Comparison of ENCODE assay signal across 29 cellular contexts in genomic region chr6:115891704-115892225, GRCh38.
DNase-seq lines count a peak whose midpoint lies in the region; ATAC-seq, FAIRE-seq and TF ChIP-seq lines count a peak whose summit lies in the region.
"Had no signal": no experiment of that assay in that cellular context is flagged by ENCODE, and none has a peak within 500 bp of the region (broad histone marks: within the 10 kb centered on the region; RNA-seq: fewer than 3 reads in every experiment).

No MANE protein-coding gene starts in this region.

- no peak overlapping the region for H3K14ac ChIP-seq in IMR-90 (replicated peaks; ENCODE audit: low read depth, low read length)

- WGBS in IMR-90 (ENCODE audit: extremely low coverage in 2 of 2, insufficient read length in 1 of 2), 2 experiments: no CpG with 5 or more reads among the region's 3 CpGs

- no peak overlapping the region for H3K27ac ChIP-seq in IMR-90 (ENCODE audit: insufficient read depth, low read length)

- no peak overlapping the region for H4K5ac ChIP-seq in IMR-90 (ENCODE audit: low read depth, low read length)

- no peak overlapping the region for H2AK9ac ChIP-seq in IMR-90 (replicated peaks; ENCODE audit: low read depth, low read length, poor library complexity)

- H2BK5ac ChIP-seq in IMR-90 (ENCODE audit: low read depth, low read length, poor library complexity, severe bottlenecking): no peak overlapping the region

- H2AFZ ChIP-seq in IMR-90 (replicated peaks; ENCODE audit: low read length, poor library complexity): no peak overlapping the region

- TF ChIP-seq CTCF in IMR-90 (conservative IDR thresholded peaks at IDR 0.05; ENCODE audit: low read depth, low read length) (no peak), HFFc6 (IDR thresholded peaks at IDR 0.05) (no peak)

- H3K4me3 Mint-ChIP-seq in HFFc6: no peak overlapping the region
- H3K4me3 Mint-ChIP-seq: CD14-positive monocyte; CD8-positive, alpha-beta memory T cell; T-helper 1 cell treated with Interleukin-12 subunit alpha and Interleukin-12 subunit beta and Interleukin-4 antibody, amounts not matched to agents 30 μg/mL and 1 μg/mL, for 36 hours had no signal

- no peak overlapping the region for H2AK5ac ChIP-seq in IMR-90 (ENCODE audit: low read depth, low read length)

- no peak for ATAC-seq in IMR-90 (ENCODE audit: low read depth)
- no peak for ATAC-seq in HG02973 (IDR thresholded peaks at IDR 0.05; ENCODE audit: unreplicated experiment)
- ATAC-seq in GM19463 (IDR thresholded peaks at IDR 0.05; ENCODE audit: unreplicated experiment): no peak
- ATAC-seq: HepG2, K562 had no signal

- H3K27me3 ChIP-seq in IMR-90 (ENCODE audit: control insufficient read depth, insufficient read depth, low read length): no peaks in the 10 kb centered on the region
- H3K27me3 ChIP-seq: BE2C, MG63 had no signal

- peak; percentile 1 for DNase-seq in Caki2 (ENCODE audit: low read depth)
- no peak for DNase-seq in GM19239 (ENCODE audit: insufficient read length, low spot score)
- DNase-seq in IMR-90: no peak
- DNase-seq in RPMI7951 (ENCODE audit: low read depth): peak; percentile 79
- no peak for DNase-seq in stimulated activated CD4-positive, alpha-beta T cell treated with anti-CD3 and anti-CD28 coated beads, Interleukin-4, amount 100 ng/mL, for 1 hour
- DNase-seq in HFFc6: no peak
- DNase-seq: 8988T; BE2C; CD8-positive, alpha-beta memory T cell; DMS153; DND-41; GOT3; NCI-H1105 treated with DMSO at 0.1 percent for 48 hours; NCI-H146; NCI-H1930; NCI-H2107; NCI-H446; NCI-H524 treated with DMSO at 0.1 percent for 48 hours; NCI-H774; SHP77 treated with DMSO at 0.1 percent for 48 hours; T-helper 9 cell had no signal

- no peak overlapping the region for H3K23ac ChIP-seq in IMR-90 (ENCODE audit: low read depth, low read length)

- no peak overlapping the region for H4K91ac ChIP-seq in IMR-90 (ENCODE audit: insufficient read depth, low read depth, low read length)

- no TSS peak for BruUV-seq in IMR-90 (replicated peaks; lab: Mats Ljungman, UMichigan)

- POLR2A ChIA-PET in IMR-90 (lab: Charles Lee; ENCODE audit: unreplicated experiment): no interaction called here

- no peak for TF ChIP-seq POLR2A in IMR-90 (IDR thresholded peaks at IDR 0.05; ENCODE audit: low read depth, low read length)

- H3K4me2 ChIP-seq in IMR-90 (ENCODE audit: low read depth, low read length): no peak overlapping the region

- H3K4ac ChIP-seq in IMR-90 (ENCODE audit: low read depth, low read length): no peak overlapping the region

- H3K9me3 Mint-ChIP-seq in HFFc6: no peaks in the 10 kb centered on the region
- H3K9me3 Mint-ChIP-seq: CD8-positive, alpha-beta memory T cell; T-helper 1 cell treated with Interleukin-12 subunit alpha and Interleukin-12 subunit beta and Interleukin-4 antibody, amounts not matched to agents 30 μg/mL and 1 μg/mL, for 36 hours had no signal

- no peaks in the 10 kb centered on the region for H3K79me1 ChIP-seq in IMR-90 (ENCODE audit: low read depth in 1 of 2, low read length in 2 of 2)

- H2BK15ac ChIP-seq in IMR-90 (ENCODE audit: low read depth, low read length): no peak overlapping the region

- no peaks in the 10 kb centered on the region for H3K36me3 ChIP-seq in IMR-90 (ENCODE audit: control insufficient read depth, insufficient read depth, low read length)
- H3K36me3 ChIP-seq: BE2C, HAP-1, MG63 had no signal

- dilution Hi-C loops in IMR-90 (cut with HindIII; ENCODE audit: low sequenced_read_pairs, unreplicated experiment): no loop called here

- no peak overlapping the region for H2BK120ac ChIP-seq in IMR-90 (ENCODE audit: low read depth, low read length)

- in situ Hi-C loops in Caki2 (cut with HindIII; ENCODE audit: low pct_unique_long_range_greater_than_20kb, low sequenced_read_pairs) (no loop called here), IMR-90 (cut with MboI; ENCODE audit: low sequenced_read_pairs) (loop anchor here (10.0 kb wide), 1 partner anchor 1147 kb away; no protein-coding TSS in a partner anchor)

- TF ChIP-seq RAD21 in IMR-90 (IDR thresholded peaks at IDR 0.05; ENCODE audit: low read length): no peak

- no peak overlapping the region for H4K8ac ChIP-seq in IMR-90 (ENCODE audit: low read depth in 2 of 2, low read length in 2 of 2)

- H4K20me1 ChIP-seq in IMR-90 (ENCODE audit: insufficient read depth, low read length): no peaks in the 10 kb centered on the region

- H3K56ac ChIP-seq in IMR-90 (ENCODE audit: extremely low read depth, insufficient read depth, low read length): no peak overlapping the region

- no peaks in the 10 kb centered on the region for H3K36me3 Mint-ChIP-seq in HFFc6 (ENCODE audit: low read depth)
- H3K36me3 Mint-ChIP-seq: CD14-positive monocyte; CD8-positive, alpha-beta memory T cell had no signal

- CTCF ChIA-PET in IMR-90 (lab: Yijun Ruan, JAX): interaction anchor here (0.6 to 0.7 kb wide), 2 partner anchors 11 to 340 kb away, joined by 4 read pairs; no protein-coding TSS in a partner anchor

- no peaks in the 10 kb centered on the region for H3K9me3 ChIP-seq in IMR-90 (ENCODE audit: control insufficient read depth, insufficient read depth, low read length)
- H3K9me3 ChIP-seq: BE2C, HAP-1, MG63 had no signal

- H3K27ac Mint-ChIP-seq in HFFc6: no peak overlapping the region
- H3K27ac Mint-ChIP-seq: CD14-positive monocyte; CD8-positive, alpha-beta memory T cell had no signal

- no peak overlapping the region for H2BK20ac ChIP-seq in IMR-90 (ENCODE audit: low read depth, low read length)

- H3K18ac ChIP-seq in IMR-90 (ENCODE audit: low read depth, low read length): no peak overlapping the region

- H3K4me1 Mint-ChIP-seq in HFFc6 (ENCODE audit: low read depth): peaks cover 14% of the 10 kb centered on the region
- H3K4me1 Mint-ChIP-seq: CD14-positive monocyte; CD8-positive, alpha-beta memory T cell had no signal

- no peaks in the 10 kb centered on the region for H3K27me3 Mint-ChIP-seq in HFFc6 (ENCODE audit: insufficient read depth)
- H3K27me3 Mint-ChIP-seq: CD8-positive, alpha-beta memory T cell had no signal

- no peak overlapping the region for H3K9ac ChIP-seq in IMR-90 (ENCODE audit: low read depth, low read length)

- intact Hi-C loops in IMR-90 (cut with micrococcal nuclease): loop anchor here (10.0 kb wide), 2 partner anchors 1787 to 1897 kb away; no protein-coding TSS in a partner anchor

- no peak overlapping the region for H3K4me3 ChIP-seq in IMR-90 (ENCODE audit: insufficient read depth, low read depth, low read length)
- H3K4me3 ChIP-seq: HAP-1, K562, MG63 had no signal

- H3K9me1 ChIP-seq in IMR-90 (ENCODE audit: insufficient read depth, low read length): no peaks in the 10 kb centered on the region

- H3K4me1 ChIP-seq in IMR-90 (ENCODE audit: control insufficient read depth, insufficient read depth, low read length): no peaks in the 10 kb centered on the region
- H3K4me1 ChIP-seq: HAP-1 had no signal

- FAIRE-seq in GM19239 (lab: Jason Lieb, UNC): peak; percentile 66
- FAIRE-seq: HepG2, K562 had no signal

TF ChIP-seq in IMR-90, 13 proteins besides CTCF, POLR2A, EP300 and RAD21:
- TF ChIP-seq BHLHE40 (IDR thresholded peaks at IDR 0.05; ENCODE audit: low read depth, low read length) (no peak), RFX5 (IDR thresholded peaks at IDR 0.05; ENCODE audit: low read depth, low read length) (0 out of 2 replicates have a peak, but pooled peaks have one; percentile 10)
TF ChIP-seq in IMR-90: peak in this region for 1.

Comparison
In these comparisons a context has a peak if more than half of its experiments do, and no peak if none do; other contexts are left out.
1. DNase-seq: peak in Caki2 (single experiment) and RPMI7951 (single experiment); none in GM19239 (single experiment), IMR-90 (single experiment), stimulated activated CD4-positive, alpha-beta T cell treated with anti-CD3 and anti-CD28 coated beads, Interleukin-4, amount 100 ng/mL, for 1 hour (single experiment) and HFFc6 (single experiment).